Comparison of ENCODE assay signal across 10 cellular contexts in genomic region chr7:116633131-116633988, GRCh38. TPM values are rescaled to one million over a fixed set of nuclear protein-coding genes. Genes with fewer than 3 reads are reported as not detected.
DNase-seq lines count a peak whose midpoint lies in the region; ATAC-seq, FAIRE-seq and TF ChIP-seq lines count a peak whose summit lies in the region.
"Had no signal": no experiment of that assay in that cellular context is flagged by ENCODE, and none has a peak within 500 bp of the region (broad histone marks: within the 10 kb centered on the region; RNA-seq: fewer than 3 reads in every experiment).

No MANE protein-coding gene starts in this region.

- FAIRE-seq in GM12892 (lab: Jason Lieb, UNC) = peak; percentile 95
- FAIRE-seq in GM12878 (lab: Jason Lieb, UNC) = peak; percentile 66

- H3K36me3 ChIP-seq in GM12878 (ENCODE audit: control insufficient read depth in 2 of 2, insufficient read depth in 2 of 2, low read length in 1 of 2) = no peaks in the 10 kb centered on the region

- H3K27ac ChIP-seq in GM12878 (ENCODE audit: control insufficient read depth, insufficient read depth) (no peak overlapping the region), dorsolateral prefrontal cortex (peak overlapping the region in 1 of 59 donors; percentile 51)

- peak in 1 of 3 experiments; percentile 19; a peak in 1 of 6 replicates for TF ChIP-seq CTCF in GM12878 (IDR thresholded peaks at IDR 0.05 in 2 of 3, conservative IDR thresholded peaks at IDR 0.05 in 1 of 3; ENCODE audit: control insufficient read depth in 2 of 3, extremely low read depth in 1 of 3, insufficient read depth in 1 of 3, low read depth in 3 of 3, low read length in 3 of 3)
- TF ChIP-seq CTCF in dorsolateral prefrontal cortex (IDR thresholded peaks at IDR 0.05 in 54 of 56, conservative IDR thresholded peaks at IDR 0.05 in 2 of 56; ENCODE audit: low read depth in 1 of 56, partially characterized antibody in 56 of 56) = peak in 1 of 56 donors; percentile 7

- no peak overlapping the region for H3K4me3 ChIP-seq in GM12878
- no peak overlapping the region for H3K4me3 ChIP-seq in dorsolateral prefrontal cortex

- 1% methylated on average over 13 of the region's 13 CpGs for WGBS in GM12878 (ENCODE audit: insufficient coverage, insufficient replicate concordance, low lambda C conversion rate, missing lambda C conversion rate)

- peak overlapping the region; percentile 80 for H3K4me2 ChIP-seq in GM12878 (ENCODE audit: control insufficient read depth, insufficient read depth)

- ATAC-seq in HG02759 (IDR thresholded peaks at IDR 0.05; ENCODE audit: unreplicated experiment) (peak; percentile 72), GM12878 (peak; percentile 35), GM21390 (IDR thresholded peaks at IDR 0.05; ENCODE audit: unreplicated experiment) (no peak)

- H3K27me3 ChIP-seq in GM12878 (replicated peaks in 1 of 2; ENCODE audit: control insufficient read depth in 2 of 2, insufficient read depth in 2 of 2, low read length in 1 of 2) (no peaks in the 10 kb centered on the region; a peak in 1 of 4 replicates), dorsolateral prefrontal cortex (no peaks in the 10 kb centered on the region)

- BruUV-seq in GM12878 (replicated peaks; lab: Mats Ljungman, UMichigan) = no TSS peak

- intact Hi-C loops in GM12878 (cut with micrococcal nuclease; ENCODE audit: unreplicated experiment) = no loop called here
- intact Hi-C loops in dorsolateral prefrontal cortex (cut with DNase I) = no loop called here

- no peak for TF ChIP-seq EP300 in GM12878 (IDR thresholded peaks at IDR 0.05; ENCODE audit: borderline replicate concordance in 1 of 2, control insufficient read depth in 1 of 2, low read depth in 2 of 2, low read length in 2 of 2)

- no peak for TF ChIP-seq POLR2A in GM12892 (IDR thresholded peaks at IDR 0.05; ENCODE audit: low read depth, low read length)
- no peak for TF ChIP-seq POLR2A in GM12878 (IDR thresholded peaks at IDR 0.05; ENCODE audit: low read depth, low read length)

- TF ChIP-seq RAD21 in GM12878 (IDR thresholded peaks at IDR 0.05; ENCODE audit: insufficient read depth, low read depth, low read length) = 0 out of 2 replicates have a peak, but pooled peaks have one; percentile 11

- RAD21 ChIA-PET in GM12878 (lab: Charles Lee; ENCODE audit: unreplicated experiment) = no interaction called here

- H3K79me2 ChIP-seq in GM12878 (ENCODE audit: control insufficient read depth, insufficient read depth, low read length) = no peaks in the 10 kb centered on the region

- SMC1A ChIA-PET in GM12878 (lab: Charles Lee; ENCODE audit: uncharacterized antibody, unreplicated experiment) = interaction anchor here (1.6 kb wide), 1 partner anchor 10 kb away, joined by 4 read pairs; no protein-coding TSS in a partner anchor

- DNase-seq in GM12892 (ENCODE audit: insufficient read length) (no peak), GM12878 (ENCODE audit: low read depth, low spot score) (peak; percentile 21), renal cortical epithelial cell (ENCODE audit: low read depth) (peak; percentile 96), NCI-H187 treated with DMSO at 0.1 percent for 48 hours (lab: John Stamatoyannopoulos, UW) (no peak), dorsolateral prefrontal cortex (no peak), SHP77 (lab: John Stamatoyannopoulos, UW) (no peak)
- DNase-seq: hippocampal formation, NCI-H1436 had no signal

- peak overlapping the region; percentile 69 for H2AFZ ChIP-seq in GM12878 (ENCODE audit: control insufficient read depth, low read depth, low read length)

- H3K9me3 ChIP-seq in GM12878 (replicated peaks; ENCODE audit: control insufficient read depth, insufficient read depth, low read length) = no peaks in the 10 kb centered on the region

- peaks cover 16% of the 10 kb centered on the region for H3K4me1 ChIP-seq in GM12878 (ENCODE audit: control insufficient read depth, insufficient read depth, low read length)

- CTCF ChIA-PET in GM12878 (lab: Yijun Ruan, JAX) = interaction anchor here (1.1 kb wide), 1 partner anchor 13 kb away, joined by 3 read pairs; no protein-coding TSS in a partner anchor

- POLR2A ChIA-PET in GM12878 (lab: Charles Lee) = no interaction called here

- no peaks in the 10 kb centered on the region for H4K20me1 ChIP-seq in GM12878 (ENCODE audit: control insufficient read depth, insufficient read depth)

- H3K9ac ChIP-seq in GM12878 (ENCODE audit: control insufficient read depth, insufficient read depth, low read length) = no peak overlapping the region

- in situ Hi-C loops in GM12878 (cut with MboI) = no loop called here

TF ChIP-seq in GM12878, 131 proteins besides CTCF, POLR2A, EP300 and RAD21 (continues in another document):
- peak; percentile 91 for TF ChIP-seq JUNB (IDR thresholded peaks at IDR 0.05)
- peak; percentile 89 for TF ChIP-seq NFIC (IDR thresholded peaks at IDR 0.05; ENCODE audit: low read depth, low read length)
- peak; percentile 36; the same call in 1 of the 2 replicates for TF ChIP-seq ATF2 (IDR thresholded peaks at IDR 0.05; ENCODE audit: low read length)
- peak; percentile 61; the same call in 1 of the 2 replicates for TF ChIP-seq BCL11A (IDR thresholded peaks at IDR 0.05; ENCODE audit: low read depth, low read length)
- no peak for TF ChIP-seq MTA2 (IDR thresholded peaks at IDR 0.05; ENCODE audit: low read depth)
- 0 out of 4 replicates have a peak, but pooled peaks of 1 of the 2 experiments have one; percentile 55 for TF ChIP-seq CEBPB (IDR thresholded peaks at IDR 0.05; ENCODE audit: borderline replicate concordance in 1 of 2, low read depth in 2 of 2, low read length in 2 of 2)
- TF ChIP-seq TCF3 (IDR thresholded peaks at IDR 0.05; ENCODE audit: borderline replicate concordance, insufficient read depth, low read depth, low read length) = 0 out of 2 replicates have a peak, but pooled peaks have one; percentile 6
- peak; percentile 89 for TF ChIP-seq FOXM1 (IDR thresholded peaks at IDR 0.05; ENCODE audit: low read depth, low read length)
- peak; percentile 56 for TF ChIP-seq ZBTB40 (IDR thresholded peaks at IDR 0.05; ENCODE audit: borderline replicate concordance)
- TF ChIP-seq IRF4 (IDR thresholded peaks at IDR 0.05; ENCODE audit: low read depth, low read length) = 0 out of 2 replicates have a peak, but pooled peaks have one; percentile 10
- TF ChIP-seq YY1 (IDR thresholded peaks at IDR 0.05; ENCODE audit: low read depth, low read length) = no peak

RNA-seq across cellular contexts. Expression of gene MET, which starts 38.6 kb away (rescaled TPM):
- 0.25 TPM for polyA plus RNA-seq in GM12892 (2012; ENCODE audit: missing spikeins)
- not detected in 2 replicates for total RNA-seq in GM12878 (2013; cell fraction: nucleolus; rRNA removed)
- total RNA-seq in GM12878 (2014; rRNA removed) (not detected in 2 replicates), GM12878 (2014; rRNA removed; fragmentation: Illumina TruSeq; extraction: Trizol) (not detected in 2 replicates), GM12878 (2021) (0.21 TPM in 2 replicates), renal cortical epithelial cell (217 and 255 TPM in 2 replicates), dorsolateral prefrontal cortex (10 to 100 TPM in 90 of 120 experiments, 1 to 10 TPM in 30; 2.1 to 40.6 (median 13.7) TPM)
- polyA plus RNA-seq in GM12878 (2011; ENCODE audit: low read depth) = 0.03 TPM
- polyA plus RNA-seq in GM12878 (2011; rRNA removed) (not detected in 2 replicates), GM12878 (2014; fragmentation: Illumina TruSeq; extraction: Trizol) (not detected in 2 replicates), GM12878 (2014; fragmentation: Nextera tagmentation; extraction: Ambion mirVana) (not detected), GM12878 (2014; rRNA removed) (not detected in 2 replicates), GM12878 (2016; fragmentation: Nextera tagmentation; extraction: Ambion mirVana) (under 1 TPM in 1 of 2 experiments, not detected in 1; 0.01 TPM)
- polyA plus RNA-seq in GM12878 (2011; cell fraction: cytosol; rRNA removed) = not detected in 2 replicates
- polyA plus RNA-seq in GM12878 (2011; cell fraction: nucleus; rRNA removed) = not detected in 2 replicates
- 0.07 and 0.12 TPM in 2 replicates for polyA plus RNA-seq in GM12878 (2012)
- not detected in 2 replicates for polyA minus RNA-seq in GM12878 (2011; rRNA and poly(A)+ RNA removed)
- 0.80 and 1.2 TPM in 2 replicates for polyA minus RNA-seq in GM12878 (2011; cell fraction: cytosol; rRNA and poly(A)+ RNA removed)
- polyA minus RNA-seq in GM12878 (2011; cell fraction: nucleus; rRNA and poly(A)+ RNA removed) = 0.24 and 0.48 TPM in 2 replicates

Comparison
In these comparisons a context has a peak if more than half of its experiments do, and no peak if none do; other contexts are left out.
1. DNase-seq: peak in GM12878 (single experiment) and renal cortical epithelial cell (single experiment); none in GM12892 (single experiment), NCI-H187 treated with DMSO at 0.1 percent for 48 hours (single experiment), dorsolateral prefrontal cortex (0 of 10) and SHP77 (0 of 2).